10 cellular contexts compared by ENCODE assay signal in the genomic region with DNA sequence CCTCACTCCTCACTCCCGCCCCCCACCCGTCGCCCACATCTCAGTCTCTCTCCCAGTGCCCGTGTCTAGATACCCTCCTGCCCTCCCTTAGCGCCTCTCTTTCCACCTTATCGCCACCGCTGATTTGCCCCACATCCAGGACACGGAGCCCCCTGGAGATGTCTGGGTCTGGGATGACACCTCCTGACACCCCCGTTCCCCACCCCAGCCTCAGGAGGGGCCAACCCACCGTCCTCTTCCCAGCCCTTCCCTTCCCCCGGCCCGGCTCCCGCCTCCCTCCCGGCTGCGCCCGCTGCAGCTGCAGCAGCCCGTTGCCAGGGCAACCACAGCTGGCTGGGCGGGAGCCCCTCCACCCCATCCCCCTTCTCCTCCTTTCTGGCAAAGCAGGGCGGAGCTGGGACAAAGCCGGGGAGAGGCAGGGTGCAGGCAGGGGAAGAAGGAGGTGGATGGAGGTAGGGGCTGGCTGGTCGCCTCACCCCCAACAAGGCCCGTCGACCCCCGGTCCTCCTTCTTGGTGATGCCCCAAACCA. TPM values are rescaled to one million over a fixed set of nuclear protein-coding genes. Genes with fewer than 3 reads are reported as not detected.
DNase-seq lines count a peak whose midpoint lies in the region; ATAC-seq and TF ChIP-seq lines count a peak whose summit lies in the region.
"Had no signal": no experiment of that assay in that cellular context is flagged by ENCODE, and none has a peak within 500 bp of the region (broad histone marks: within the 10 kb centered on the region; RNA-seq: fewer than 3 reads in every experiment).

No MANE protein-coding gene starts in this region.

- no peak for TF ChIP-seq POLR2A in Peyer's patch (IDR thresholded peaks at IDR 0.05)

- no peak overlapping the region for H2BK5ac ChIP-seq in trophoblast cell (ENCODE audit: low read depth, low read length, poor library complexity)

- H4K8ac ChIP-seq in trophoblast cell (ENCODE audit: low read depth, low read length): no peak overlapping the region

- no peak for TF ChIP-seq CTCF in Peyer's patch (IDR thresholded peaks at IDR 0.05)

- no peak overlapping the region for H3K27ac Mint-ChIP-seq in activated CD4-positive, alpha-beta T cell treated with anti-CD3 and anti-CD28 coated beads, Interleukin-2, amount 10 ng/mL, durations not matched to agents 7 days and 5 days

- H3K27me3 ChIP-seq in Peyer's patch (peaks cover 0 to 11% of the 10 kb centered on the region in 2 donors), trophoblast cell (ENCODE audit: insufficient read depth, low read length) (peaks cover 27% of the 10 kb centered on the region)
- H3K27me3 ChIP-seq: MG63 had no signal

- H3K79me1 ChIP-seq in trophoblast cell (ENCODE audit: low read length): no peaks in the 10 kb centered on the region

- H2BK120ac ChIP-seq in trophoblast cell (ENCODE audit: insufficient read depth, low read length, poor library complexity): no peak overlapping the region

- H3K36me3 Mint-ChIP-seq in activated CD4-positive, alpha-beta T cell treated with anti-CD3 and anti-CD28 coated beads, Interleukin-2, amount 10 ng/mL, durations not matched to agents 7 days and 5 days (ENCODE audit: low read depth): peaks cover 4% of the 10 kb centered on the region

- H3K27me3 Mint-ChIP-seq in activated CD4-positive, alpha-beta T cell treated with anti-CD3 and anti-CD28 coated beads, Interleukin-2, amount 10 ng/mL, durations not matched to agents 7 days and 5 days: peaks cover 50% of the 10 kb centered on the region

- H3K9me3 Mint-ChIP-seq in activated CD4-positive, alpha-beta T cell treated with anti-CD3 and anti-CD28 coated beads, Interleukin-2, amount 10 ng/mL, durations not matched to agents 7 days and 5 days: no peaks in the 10 kb centered on the region

- no peak overlapping the region for H2BK12ac ChIP-seq in trophoblast cell (ENCODE audit: low read length)

- intact Hi-C loops in left cardiac atrium (cut with DNase I): loop anchor here in 1 of 2 donors (10.0 kb wide), 1 partner anchor 76 kb away; no protein-coding TSS in a partner anchor

- H3K4me3 ChIP-seq in Peyer's patch (peak overlapping the region in 1 of 4 donors; percentile 28), trophoblast cell (ENCODE audit: low read depth, low read length) (no peak overlapping the region)
- H3K4me3 ChIP-seq: MG63 had no signal

- no peak overlapping the region for H3K18ac ChIP-seq in trophoblast cell (ENCODE audit: low read length)

- POLR2A ChIA-PET in activated CD4-positive, alpha-beta T cell treated with anti-CD3 and anti-CD28 coated beads, Interleukin-2, amount 10 ng/mL, durations not matched to agents 7 days and 5 days (lab: Charles Lee): no interaction called here

- H3K23ac ChIP-seq in trophoblast cell (ENCODE audit: low read length): no peak overlapping the region

- DNase-seq in DMS79 (lab: John Stamatoyannopoulos, UW): peak; percentile 51
- DNase-seq in Peyer's patch: no peak
- peak; percentile 59 for DNase-seq in left cardiac atrium
- no peak for DNase-seq in trophoblast cell
- DNase-seq in activated CD4-positive, alpha-beta T cell treated with anti-CD3 and anti-CD28 coated beads, Interleukin-2, amount 10 ng/mL, durations not matched to agents 7 days and 5 days: no peak
- DNase-seq in T1000 (lab: John Stamatoyannopoulos, UW): no peak
- DNase-seq: activated CD8-positive, alpha-beta memory T cell treated with anti-CD3 and anti-CD28 coated beads, Interleukin-2, amount 50 U/mL, for 48 hours; MG63 had no signal

- no peak overlapping the region for H2AFZ ChIP-seq in trophoblast cell (ENCODE audit: insufficient read depth, low read length, poor library complexity)

- no peaks in the 10 kb centered on the region for H3K79me2 ChIP-seq in trophoblast cell (ENCODE audit: control insufficient read depth, insufficient read depth, low read length, poor library complexity)

- H3K4me1 ChIP-seq in Peyer's patch: peaks cover 0 to 31% (median 0%) of the 10 kb centered on the region in 4 donors
- peaks cover 7 to 11% of the 10 kb centered on the region in 2 experiments for H3K4me1 ChIP-seq in trophoblast cell (ENCODE audit: control insufficient read depth in 1 of 2, insufficient read depth in 2 of 2, low read length in 2 of 2)

- peak overlapping the region; percentile 13 for H3K4me2 ChIP-seq in trophoblast cell (ENCODE audit: low read length)

- H3K36me3 ChIP-seq in Peyer's patch (peaks cover 0 to 16% (median 0%) of the 10 kb centered on the region in 3 donors), trophoblast cell (ENCODE audit: control insufficient read depth in 1 of 2, insufficient read depth in 2 of 2, low read length in 2 of 2) (peaks cover 2 to 3% of the 10 kb centered on the region in 2 experiments)

- no peak overlapping the region for H4K12ac ChIP-seq in trophoblast cell (ENCODE audit: low read depth, low read length)

- CTCF ChIA-PET in activated CD4-positive, alpha-beta T cell treated with anti-CD3 and anti-CD28 coated beads, Interleukin-2, amount 10 ng/mL, durations not matched to agents 7 days and 5 days (lab: Charles Lee): no interaction called here

- no peak overlapping the region for H2AK5ac ChIP-seq in trophoblast cell (ENCODE audit: low read length)

- ATAC-seq in left cardiac atrium (peak; percentile 50 to 63), GM21737 (IDR thresholded peaks at IDR 0.05; ENCODE audit: unreplicated experiment) (no peak), HG02642 (IDR thresholded peaks at IDR 0.05; ENCODE audit: poor library complexity, unreplicated experiment) (no peak)

- H3K4ac ChIP-seq in trophoblast cell (ENCODE audit: low read depth, low read length): no peak overlapping the region

- no peak overlapping the region for H3K4me3 Mint-ChIP-seq in activated CD4-positive, alpha-beta T cell treated with anti-CD3 and anti-CD28 coated beads, Interleukin-2, amount 10 ng/mL, durations not matched to agents 7 days and 5 days

- H3K4me1 Mint-ChIP-seq in activated CD4-positive, alpha-beta T cell treated with anti-CD3 and anti-CD28 coated beads, Interleukin-2, amount 10 ng/mL, durations not matched to agents 7 days and 5 days: peaks cover 23% of the 10 kb centered on the region

- no peak overlapping the region for H3K14ac ChIP-seq in trophoblast cell (ENCODE audit: low read length)

- no peak overlapping the region for H4K91ac ChIP-seq in trophoblast cell (ENCODE audit: low read depth, low read length)

- WGBS in trophoblast cell (ENCODE audit: extremely low coverage, insufficient coverage, insufficient read length): no CpG with 5 or more reads among the region's 24 CpGs

- no peak overlapping the region for H3K9ac ChIP-seq in trophoblast cell (ENCODE audit: low read length)

- H3K9me3 ChIP-seq in Peyer's patch: no peaks in the 10 kb centered on the region
- H3K9me3 ChIP-seq in trophoblast cell (ENCODE audit: insufficient read depth, low read depth, low read length): no peaks in the 10 kb centered on the region
- H3K9me3 ChIP-seq: MG63 had no signal

- H3K27ac ChIP-seq in Peyer's patch (peak overlapping the region in 3 of 4 donors; percentile 19 to 74 (median 40)), trophoblast cell (ENCODE audit: low read depth, low read length) (no peak overlapping the region)

RNA-seq across cellular contexts. Expression of gene DPF1, which starts 13.5 kb away (rescaled TPM):
- total RNA-seq in Peyer's patch: not detected
- total RNA-seq in left cardiac atrium: under 1 TPM in 1 of 2 donors, not detected in 1; 0.26 TPM
- 1.3 and 1.4 TPM in 2 replicates for polyA plus RNA-seq in trophoblast cell (2013)
- total RNA-seq in activated CD4-positive, alpha-beta T cell treated with anti-CD3 and anti-CD28 coated beads, Interleukin-2, amount 10 ng/mL, durations not matched to agents 7 days and 5 days: under 1 TPM; 0.12 to 0.20 TPM

RNA-seq across cellular contexts. Expression of gene PPP1R14A, which starts 45.7 kb away (rescaled TPM):
- 10 to 100 TPM in 2 of 4 donors, 1 to 10 TPM in 2; 8.2 to 28.1 (median 17.7) TPM for total RNA-seq in Peyer's patch
- 10 to 100 TPM; 34.4 to 67.0 TPM for total RNA-seq in left cardiac atrium
- 13.5 and 14.3 TPM in 2 replicates for polyA plus RNA-seq in trophoblast cell (2013)
- total RNA-seq in activated CD4-positive, alpha-beta T cell treated with anti-CD3 and anti-CD28 coated beads, Interleukin-2, amount 10 ng/mL, durations not matched to agents 7 days and 5 days: not detected

RNA-seq across cellular contexts. Expression of gene SPINT2, which starts 53.9 kb away (rescaled TPM):
- 1,000 to 10,000 TPM in 2 of 4 donors, 100 to 1,000 TPM in 2; 158 to 1,321 (median 873) TPM for total RNA-seq in Peyer's patch
- total RNA-seq in left cardiac atrium: 10 to 100 TPM in 1 of 2 donors, 1 to 10 TPM in 1; 8.6 to 13.6 TPM
- 307 and 320 TPM in 2 replicates for polyA plus RNA-seq in trophoblast cell (2013)
- 1 to 10 TPM; 8.9 to 9.3 TPM for total RNA-seq in activated CD4-positive, alpha-beta T cell treated with anti-CD3 and anti-CD28 coated beads, Interleukin-2, amount 10 ng/mL, durations not matched to agents 7 days and 5 days

Comparison
In these comparisons a context has a peak if more than half of its experiments do, and no peak if none do; other contexts are left out.
1. DNase-seq: peak in DMS79 (single experiment) and left cardiac atrium (single experiment); none in Peyer's patch (0 of 3), trophoblast cell (0 of 2), activated CD4-positive, alpha-beta T cell treated with anti-CD3 and anti-CD28 coated beads, Interleukin-2, amount 10 ng/mL, durations not matched to agents 7 days and 5 days (single experiment) and T1000 (single experiment).
2. ATAC-seq: peak in left cardiac atrium (2 of 2); none in GM21737 (single experiment) and HG02642 (single experiment).
3. RNA of gene PPP1R14A, which starts 45.7 kb away (total RNA-seq): 34.4 to 67.0 TPM in left cardiac atrium and 8.2 to 28.1 TPM in Peyer's patch; not detected in activated CD4-positive, alpha-beta T cell treated with anti-CD3 and anti-CD28 coated beads, Interleukin-2, amount 10 ng/mL, durations not matched to agents 7 days and 5 days; every median in the first group is over 4 times any median in the second.
4. RNA of gene SPINT2, which starts 53.9 kb away (total RNA-seq): 158 to 1,321 TPM in Peyer's patch; 8.6 to 13.6 TPM in left cardiac atrium and 8.9 to 9.3 TPM in activated CD4-positive, alpha-beta T cell treated with anti-CD3 and anti-CD28 coated beads, Interleukin-2, amount 10 ng/mL, durations not matched to agents 7 days and 5 days; every median in the first group is over 10 times any median in the second.